ENCODE assay signal across 21 cellular contexts in the genomic region with DNA sequence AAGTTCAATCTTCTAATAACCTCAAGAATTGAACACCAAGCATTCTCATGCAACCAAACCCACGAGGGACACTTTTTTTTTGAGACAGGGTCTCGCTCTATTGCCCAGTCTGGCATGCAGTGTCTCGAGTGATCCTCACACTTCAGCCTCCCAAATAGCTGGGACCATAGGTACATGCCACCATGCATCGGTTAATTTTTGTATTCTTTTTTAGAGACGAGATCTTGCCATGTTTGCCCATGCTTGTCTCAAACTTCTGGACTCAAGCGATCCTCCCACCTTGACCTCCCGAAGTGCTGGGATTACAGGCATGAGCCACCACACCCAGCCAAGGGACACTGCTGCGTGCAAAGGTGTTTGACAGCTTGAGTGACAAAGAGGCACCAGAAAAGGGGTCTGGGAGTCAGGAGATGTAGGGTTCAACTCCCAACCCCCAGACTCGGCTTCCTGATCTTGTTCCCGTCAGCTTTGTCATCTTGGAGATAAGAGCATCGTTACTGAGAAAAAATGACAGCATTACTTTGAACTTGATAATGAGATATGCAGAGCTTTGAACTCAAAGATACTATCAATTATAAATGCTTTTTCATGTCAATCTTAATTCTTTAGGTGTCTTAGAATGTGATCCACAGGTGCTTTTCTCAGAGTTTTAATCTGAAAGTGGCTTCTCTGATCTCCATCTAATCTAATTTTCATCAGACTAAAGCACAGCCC. TPM values are rescaled to one million over a fixed set of nuclear protein-coding genes. Genes with fewer than 3 reads are reported as not detected.
DNase-seq lines count a peak whose midpoint lies in the region; ATAC-seq and TF ChIP-seq lines count a peak whose summit lies in the region.
"Had no signal": no experiment of that assay in that cellular context is flagged by ENCODE, and none has a peak within 500 bp of the region (broad histone marks: within the 10 kb centered on the region; RNA-seq: fewer than 3 reads in every experiment).

No MANE protein-coding gene starts in this region.

- no peak overlapping the region for H3K27ac Mint-ChIP-seq in T-helper 2 cell treated with Interferon-gamma antibody and Interleukin-4, amounts not matched to agents 5 μg/mL and 100 μg/mL, for 36 hours
- no peak overlapping the region for H3K27ac Mint-ChIP-seq in effector memory CD8-positive, alpha-beta T cell
- no peak overlapping the region for H3K27ac Mint-ChIP-seq in neural crest cell (ENCODE audit: unreplicated experiment)
- H3K27ac Mint-ChIP-seq: activated CD8-positive, alpha-beta T cell treated with anti-CD3 and anti-CD28 coated beads, Interleukin-2, amount 10 ng/mL, durations not matched to agents 7 days and 5 days had no signal

- no peaks in the 10 kb centered on the region for H3K9me3 Mint-ChIP-seq in T-helper 2 cell treated with Interferon-gamma antibody and Interleukin-4, amounts not matched to agents 5 μg/mL and 100 μg/mL, for 36 hours
- no peaks in the 10 kb centered on the region for H3K9me3 Mint-ChIP-seq in effector memory CD8-positive, alpha-beta T cell
- H3K9me3 Mint-ChIP-seq in neural crest cell, result no peaks in the 10 kb centered on the region
- H3K9me3 Mint-ChIP-seq: activated T-cell treated with anti-CD3 and anti-CD28 coated beads, Interleukin-2, amount 50 U/mL, for 4 hours had no signal

- TF ChIP-seq CTCF in neural crest cell (conservative IDR thresholded peaks at IDR 0.05), result no peak
- no peak for TF ChIP-seq CTCF in omental fat pad (IDR thresholded peaks at IDR 0.05)

- no peaks in the 10 kb centered on the region for H3K36me3 Mint-ChIP-seq in T-helper 2 cell treated with Interferon-gamma antibody and Interleukin-4, amounts not matched to agents 5 μg/mL and 100 μg/mL, for 36 hours (ENCODE audit: low read depth)
- H3K36me3 Mint-ChIP-seq in effector memory CD8-positive, alpha-beta T cell (ENCODE audit: insufficient read depth), result peaks cover 6% of the 10 kb centered on the region
- H3K36me3 Mint-ChIP-seq in neural crest cell (ENCODE audit: low read depth), result no peaks in the 10 kb centered on the region

- H3K4me3 Mint-ChIP-seq in T-helper 2 cell treated with Interferon-gamma antibody and Interleukin-4, amounts not matched to agents 5 μg/mL and 100 μg/mL, for 36 hours, result peak overlapping the region; percentile 55
- H3K4me3 Mint-ChIP-seq in effector memory CD8-positive, alpha-beta T cell, result peak overlapping the region; percentile 80 to 93
- peak overlapping the region; percentile 86 for H3K4me3 Mint-ChIP-seq in neural crest cell

- ATAC-seq in effector memory CD8-positive, alpha-beta T cell (replicated peaks), result no peak
- ATAC-seq in omental fat pad (ENCODE audit: low FRiP score), result no peak
- ATAC-seq: activated CD8-positive, alpha-beta T cell treated with anti-CD3 and anti-CD28 coated beads, Interleukin-2, amount 10 ng/mL, durations not matched to agents 7 days and 5 days; activated T-cell treated with anti-CD3 and anti-CD28 coated beads, Interleukin-2, amount 50 U/mL, for 4 hours; foreskin keratinocyte; stimulated activated naive CD8-positive, alpha-beta T cell treated with anti-CD3 and anti-CD28 coated beads, Interleukin-15, Interleukin-2, amounts not matched to agents 100 U/mL and 50 U/mL, for 24 hours had no signal

- H3K4me1 Mint-ChIP-seq in T-helper 2 cell treated with Interferon-gamma antibody and Interleukin-4, amounts not matched to agents 5 μg/mL and 100 μg/mL, for 36 hours (ENCODE audit: low read depth), result peaks cover 18% of the 10 kb centered on the region
- peaks cover 21 to 24% of the 10 kb centered on the region in 2 donors for H3K4me1 Mint-ChIP-seq in effector memory CD8-positive, alpha-beta T cell (ENCODE audit: low read depth in 2 of 2)
- H3K4me1 Mint-ChIP-seq in neural crest cell, result peaks cover 50% of the 10 kb centered on the region

- peaks cover 49% of the 10 kb centered on the region for H3K27me3 Mint-ChIP-seq in T-helper 2 cell treated with Interferon-gamma antibody and Interleukin-4, amounts not matched to agents 5 μg/mL and 100 μg/mL, for 36 hours (ENCODE audit: low read depth)
- H3K27me3 Mint-ChIP-seq in effector memory CD8-positive, alpha-beta T cell, result peaks cover 0 to 12% of the 10 kb centered on the region in 2 donors
- peaks cover 15% of the 10 kb centered on the region for H3K27me3 Mint-ChIP-seq in neural crest cell (ENCODE audit: low read depth)

- no peak for DNase-seq in T-helper 2 cell treated with Interferon-gamma antibody and Interleukin-4, amounts not matched to agents 5 μg/mL and 100 μg/mL, for 36 hours (ENCODE audit: low spot score)
- no peak for DNase-seq in T-helper 2 cell
- peak; percentile 56 for DNase-seq in NCI-H82 (lab: John Stamatoyannopoulos, UW)
- no peak for DNase-seq in effector memory CD8-positive, alpha-beta T cell
- DNase-seq in neural crest cell (ENCODE audit: low read depth, low spot score), result no peak
- no peak for DNase-seq in omental fat pad (ENCODE audit: low spot score)
- no peak for DNase-seq in AG08395 (ENCODE audit: low spot score)
- DNase-seq in NCI-H2171 treated with DMSO at 0.1 percent for 48 hours (lab: John Stamatoyannopoulos, UW), result no peak
- DNase-seq: activated CD8-positive, alpha-beta T cell treated with anti-CD3 and anti-CD28 coated beads, Interleukin-2, amount 10 ng/mL, durations not matched to agents 7 days and 5 days; activated naive CD4-positive, alpha-beta T cell treated with anti-CD3 and anti-CD28 coated beads, Interleukin-2, amount 50 U/mL, for 16 hours; activated T-cell treated with anti-CD3 and anti-CD28 coated beads, Interleukin-2, amount 50 U/mL, for 4 hours; erythroblast; foreskin keratinocyte; KBM-7; left ventricle myocardium inferior; NCI-H1436 treated with DMSO at 0.1 percent for 48 hours; occipital lobe; RPMI8226; stimulated activated CD4-positive, alpha-beta T cell treated with anti-CD3 and anti-CD28 coated beads, Interleukin-4, amount 100 ng/mL, for 24 hours; stimulated activated naive CD8-positive, alpha-beta T cell treated with anti-CD3 and anti-CD28 coated beads, Interleukin-15, Interleukin-2, amounts not matched to agents 100 U/mL and 50 U/mL, for 24 hours; T1000 had no signal

RNA-seq across cellular contexts. Expression of a gene that starts 1.6 kb away (rescaled TPM):
- total RNA-seq in neural crest cell (24.1 and 28.7 TPM in 2 replicates), omental fat pad (10 to 100 TPM; 34.2 to 87.0 (median 60.2) TPM)
